Comparison of ENCODE assay signal across 9 cellular contexts in the genomic region with DNA sequence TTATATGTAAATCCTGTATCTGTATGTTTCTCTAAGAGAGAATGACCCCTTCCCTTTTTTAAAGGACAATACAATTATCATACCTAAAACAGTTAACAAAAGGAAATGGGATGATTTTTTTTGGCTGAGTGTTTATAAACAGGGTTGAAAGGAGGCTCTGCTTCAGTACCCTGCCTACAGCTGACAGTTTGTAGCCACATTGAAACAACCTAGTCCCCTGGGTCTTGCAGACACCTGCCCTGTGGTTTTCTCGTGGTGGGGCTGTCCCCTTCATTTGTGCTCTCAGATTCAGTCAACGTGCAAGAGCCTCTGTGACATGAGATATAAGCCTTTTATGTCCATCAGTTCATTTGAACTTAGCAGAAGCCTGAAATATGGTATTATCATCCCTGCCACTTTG. TPM values are rescaled to one million over a fixed set of nuclear protein-coding genes. Genes with fewer than 3 reads are reported as not detected.
A peak's percentile ranks its signal among the peaks of the same experiment; 100 is the strongest.
DNase-seq lines count a peak whose midpoint lies in the region; ATAC-seq lines count a peak whose summit lies in the region.
"Had no signal": no experiment of that assay in that cellular context is flagged by ENCODE, and none has a peak within 500 bp of the region (broad histone marks: within the 10 kb centered on the region; RNA-seq: fewer than 3 reads in every experiment).

No MANE protein-coding gene starts in this region.

- H3K9me3 Mint-ChIP-seq in naive B cell: no peaks in the 10 kb centered on the region

- H3K4me1 Mint-ChIP-seq in naive B cell: peaks cover 52 to 66% (median 66%) of the 10 kb centered on the region in 3 donors

- peak; percentile 47 for DNase-seq in NCI-H2171 treated with DMSO at 0.1 percent for 48 hours (lab: John Stamatoyannopoulos, UW)
- DNase-seq in NCI-H2171 (lab: John Stamatoyannopoulos, UW): no peak
- peak; percentile 95 for DNase-seq in naive B cell
- DNase-seq in stimulated activated CD8-positive, alpha-beta memory T cell treated with anti-CD3 and anti-CD28 coated beads, Interleukin-4, amount 100 ng/mL, for 48 hours: no peak
- no peak for DNase-seq in NCI-H82 treated with DMSO at 0.1 percent for 48 hours (lab: John Stamatoyannopoulos, UW; ENCODE audit: unreplicated experiment)
- DNase-seq in nucleus accumbens (lab: John Stamatoyannopoulos, UW): no peak
- DNase-seq: mesenchymal stem cell had no signal

- ATAC-seq in GM21529 (IDR thresholded peaks at IDR 0.05; ENCODE audit: unreplicated experiment): peak; percentile 87
- peak; percentile 83 for ATAC-seq in HG03442 (IDR thresholded peaks at IDR 0.05; ENCODE audit: unreplicated experiment)
- peak; percentile 75 to 82 for ATAC-seq in naive B cell (ENCODE audit: low read depth in 2 of 2)

- H3K27me3 Mint-ChIP-seq in naive B cell: no peaks in the 10 kb centered on the region

- H3K4me3 Mint-ChIP-seq in naive B cell: peak overlapping the region; percentile 70 to 98 (median 96)

- H3K27ac Mint-ChIP-seq in naive B cell: peak overlapping the region; percentile 80 to 99 (median 98)

- H3K36me3 Mint-ChIP-seq in naive B cell: peaks cover 25 to 28% of the 10 kb centered on the region in 2 donors

RNA-seq across cellular contexts. Expression of gene HMCES, which starts 2.3 kb away (rescaled TPM):
- 100 to 1,000 TPM; 128 to 265 (median 146) TPM for polyA plus RNA-seq in naive B cell (ENCODE audit: low read depth in 6 of 6)

RNA-seq across cellular contexts. Expression of gene COPG1, which starts 27.0 kb away (rescaled TPM):
- polyA plus RNA-seq in naive B cell (ENCODE audit: low read depth in 6 of 6): 10 to 100 TPM; 48.6 to 95.6 (median 60.9) TPM

Comparison
In these comparisons a context has a peak if more than half of its experiments do, and no peak if none do; other contexts are left out.
1. DNase-seq: peak in NCI-H2171 treated with DMSO at 0.1 percent for 48 hours (single experiment) and naive B cell (single experiment); none in NCI-H2171 (single experiment), stimulated activated CD8-positive, alpha-beta memory T cell treated with anti-CD3 and anti-CD28 coated beads, Interleukin-4, amount 100 ng/mL, for 48 hours (single experiment), NCI-H82 treated with DMSO at 0.1 percent for 48 hours (single experiment) and nucleus accumbens (0 of 56).
2. Peak in every context shown above with its lines, with median percentiles within 50 percentile points of each other: ATAC-seq.